Comparison of ENCODE assay signal across 25 cellular contexts in genomic region chr17:21013983-21014382, GRCh38. TPM values are rescaled to one million over a fixed set of nuclear protein-coding genes. Genes with fewer than 3 reads are reported as not detected.
A peak's percentile ranks its signal among the peaks of the same experiment; 100 is the strongest.
DNase-seq lines count a peak whose midpoint lies in the region; ATAC-seq and TF ChIP-seq lines count a peak whose summit lies in the region.
"Had no signal": no experiment of that assay in that cellular context is flagged by ENCODE, and none has a peak within 500 bp of the region (broad histone marks: within the 10 kb centered on the region; RNA-seq: fewer than 3 reads in every experiment).

No MANE protein-coding gene starts in this region.

- no peaks in the 10 kb centered on the region for H3K9me3 Mint-ChIP-seq in activated naive CD4-positive, alpha-beta T cell treated with anti-CD3 and anti-CD28 coated beads, Interleukin-2, amount 50 U/mL, for 72 hours
- H3K9me3 Mint-ChIP-seq in activated naive CD4-positive, alpha-beta T cell treated with anti-CD3 and anti-CD28 coated beads, Interleukin-2, amount 10 ng/mL, durations not matched to agents 7 days and 5 days, result no peaks in the 10 kb centered on the region
- H3K9me3 Mint-ChIP-seq in brain, result no peaks in the 10 kb centered on the region
- peaks cover 22% of the 10 kb centered on the region for H3K9me3 Mint-ChIP-seq in glutamatergic neuron (ENCODE audit: unreplicated experiment)
- H3K9me3 Mint-ChIP-seq: CD4-positive, alpha-beta T cell; GM23338 had no signal

- CTCF ChIA-PET in activated naive CD4-positive, alpha-beta T cell treated with anti-CD3 and anti-CD28 coated beads, Interleukin-2, amount 10 ng/mL, durations not matched to agents 7 days and 5 days (lab: Charles Lee), result interaction anchor here (1.6 kb wide), 1 partner anchor 21 kb away, joined by 5 read pairs; no protein-coding TSS in a partner anchor

- peaks cover 21 to 22% of the 10 kb centered on the region in 2 donors for H3K36me3 Mint-ChIP-seq in activated naive CD4-positive, alpha-beta T cell treated with anti-CD3 and anti-CD28 coated beads, Interleukin-2, amount 50 U/mL, for 72 hours
- peaks cover 73% of the 10 kb centered on the region for H3K36me3 Mint-ChIP-seq in activated naive CD4-positive, alpha-beta T cell treated with anti-CD3 and anti-CD28 coated beads, Interleukin-2, amount 10 ng/mL, durations not matched to agents 7 days and 5 days
- H3K36me3 Mint-ChIP-seq in brain (peaks cover 98% of the 10 kb centered on the region), glutamatergic neuron (ENCODE audit: unreplicated experiment) (peaks cover 6% of the 10 kb centered on the region)

- no peak for ATAC-seq in activated naive CD4-positive, alpha-beta T cell treated with anti-CD3 and anti-CD28 coated beads, Interleukin-2, amount 50 U/mL, for 72 hours
- no peak for ATAC-seq in GM19452 (IDR thresholded peaks at IDR 0.05; ENCODE audit: unreplicated experiment)
- ATAC-seq: GM23338, Panc1 had no signal

- no peaks in the 10 kb centered on the region for H3K27me3 Mint-ChIP-seq in activated naive CD4-positive, alpha-beta T cell treated with anti-CD3 and anti-CD28 coated beads, Interleukin-2, amount 10 ng/mL, durations not matched to agents 7 days and 5 days
- H3K27me3 Mint-ChIP-seq in brain (no peaks in the 10 kb centered on the region), glutamatergic neuron (ENCODE audit: unreplicated experiment) (peaks cover 8% of the 10 kb centered on the region)
- H3K27me3 Mint-ChIP-seq: CD4-positive, alpha-beta T cell had no signal

- H3K27ac ChIP-seq in substantia nigra (ENCODE audit: low read depth, low read length, poor library complexity, severe bottlenecking), result no peak overlapping the region
- H3K27ac ChIP-seq: A549, KMS-11 had no signal

- H3K4me1 Mint-ChIP-seq in activated naive CD4-positive, alpha-beta T cell treated with anti-CD3 and anti-CD28 coated beads, Interleukin-2, amount 10 ng/mL, durations not matched to agents 7 days and 5 days, result no peaks in the 10 kb centered on the region
- H3K4me1 Mint-ChIP-seq in brain, result no peaks in the 10 kb centered on the region
- peaks cover 29% of the 10 kb centered on the region for H3K4me1 Mint-ChIP-seq in glutamatergic neuron (ENCODE audit: low read depth, unreplicated experiment)
- H3K4me1 Mint-ChIP-seq: GM23338 had no signal

- in situ Hi-C loops in Caki2 (cut with HindIII; ENCODE audit: low pct_unique_long_range_greater_than_20kb, low sequenced_read_pairs), result no loop called here

- H3K27ac Mint-ChIP-seq in activated naive CD4-positive, alpha-beta T cell treated with anti-CD3 and anti-CD28 coated beads, Interleukin-2, amount 50 U/mL, for 72 hours, result peak overlapping the region; percentile 29 to 91
- no peak overlapping the region for H3K27ac Mint-ChIP-seq in activated naive CD4-positive, alpha-beta T cell treated with anti-CD3 and anti-CD28 coated beads, Interleukin-2, amount 10 ng/mL, durations not matched to agents 7 days and 5 days
- H3K27ac Mint-ChIP-seq in brain (peak overlapping the region in 3 of 5 experiments; percentile 16 to 80 (median 40)), glutamatergic neuron (ENCODE audit: unreplicated experiment) (peak overlapping the region; percentile 45)
- H3K27ac Mint-ChIP-seq: CD4-positive, alpha-beta T cell; GM23338 had no signal

- no peak for DNase-seq in activated naive CD4-positive, alpha-beta T cell treated with anti-CD3 and anti-CD28 coated beads, Interleukin-2, amount 50 U/mL, for 72 hours (ENCODE audit: low spot score in 2 of 2)
- no peak for DNase-seq in activated naive CD4-positive, alpha-beta T cell treated with anti-CD3 and anti-CD28 coated beads, Interleukin-2, amount 10 ng/mL, durations not matched to agents 7 days and 5 days
- DNase-seq in Caki2 (ENCODE audit: low read depth), result peak; percentile 23
- DNase-seq in glutamatergic neuron, result no peak
- no peak for DNase-seq in Ammon's horn (ENCODE audit: low spot score)
- DNase-seq in substantia nigra (lab: John Stamatoyannopoulos, UW), result no peak
- DNase-seq: BE2C; Caco-2; CD4-positive, alpha-beta T cell; HCEC 1CT; IMR-90; NCI-H1105; NCI-H146; NCI-H2029; NCI-H226; NCI-H510A treated with DMSO at 0.1 percent for 48 hours; NCI-H748 treated with DMSO at 0.1 percent for 48 hours; NK-92 treated with Interleukin-12 subunit alpha and Interleukin-12 subunit beta, amount 100 ng/mL, for 24 hours; SIG-M5 had no signal

- H3K4me3 Mint-ChIP-seq in activated naive CD4-positive, alpha-beta T cell treated with anti-CD3 and anti-CD28 coated beads, Interleukin-2, amount 10 ng/mL, durations not matched to agents 7 days and 5 days, result no peak overlapping the region
- H3K4me3 Mint-ChIP-seq in brain, result no peak overlapping the region
- H3K4me3 Mint-ChIP-seq in glutamatergic neuron (ENCODE audit: unreplicated experiment), result no peak overlapping the region
- H3K4me3 Mint-ChIP-seq: CD4-positive, alpha-beta T cell; GM23338 had no signal

- TF ChIP-seq CTCF in brain (conservative IDR thresholded peaks at IDR 0.05) (no peak), glutamatergic neuron (IDR thresholded peaks at IDR 0.05; ENCODE audit: partially characterized antibody, unreplicated experiment) (no peak)

RNA-seq across cellular contexts. Expression of gene USP22, which starts 28.8 kb away (rescaled TPM):
- 100 to 1,000 TPM; 146 to 180 TPM for total RNA-seq in activated naive CD4-positive, alpha-beta T cell treated with anti-CD3 and anti-CD28 coated beads, Interleukin-2, amount 50 U/mL, for 72 hours
- total RNA-seq in Caki2 (2014; rRNA removed; shearing (Covaris generic); ENCODE audit: low replicate concordance), result 115 and 144 TPM in 2 replicates
- 199 TPM for polyA plus RNA-seq in brain (ENCODE audit: insufficient read depth, low read depth, low replicate concordance)
- 420 TPM for total RNA-seq in glutamatergic neuron (ENCODE audit: unreplicated experiment)
